ENCODE assay signal across 20 cellular contexts in genomic region chr10:90602815-90603600, GRCh38.
DNase-seq lines count a peak whose midpoint lies in the region; ATAC-seq, FAIRE-seq and TF ChIP-seq lines count a peak whose summit lies in the region.
"Had no signal": no experiment of that assay in that cellular context is flagged by ENCODE, and none has a peak within 500 bp of the region (broad histone marks: within the 10 kb centered on the region; RNA-seq: fewer than 3 reads in every experiment).

No MANE protein-coding gene starts in this region.

- H3K4me3 Mint-ChIP-seq in endodermal cell = no peak overlapping the region
- H3K4me3 Mint-ChIP-seq: CD8-positive, alpha-beta T cell; mesothelial cell of epicardium had no signal

- TF ChIP-seq POLR2A in HepG2 (IDR thresholded peaks at IDR 0.05; ENCODE audit: insufficient read depth in 1 of 2, low read depth in 2 of 2, low read length in 2 of 2) = no peak

- no peaks in the 10 kb centered on the region for H3K4me1 ChIP-seq in endodermal cell (ENCODE audit: control insufficient read depth, insufficient read depth, low read length)
- no peaks in the 10 kb centered on the region for H3K4me1 ChIP-seq in mesendoderm (ENCODE audit: control insufficient read depth, low read depth, low read length)
- no peaks in the 10 kb centered on the region for H3K4me1 ChIP-seq in HepG2 (ENCODE audit: insufficient read depth, low read length)
- H3K4me1 ChIP-seq: right lobe of liver had no signal

- H3K9me3 ChIP-seq in endodermal cell (ENCODE audit: control insufficient read depth, low read length) = peaks cover 19% of the 10 kb centered on the region
- no peaks in the 10 kb centered on the region for H3K9me3 ChIP-seq in HepG2 (ENCODE audit: low read length)
- H3K9me3 ChIP-seq: neutrophil, right lobe of liver had no signal

- H4K20me1 ChIP-seq in HepG2 (ENCODE audit: insufficient read depth, low read length) = no peaks in the 10 kb centered on the region

- CTCF ChIA-PET in HepG2 (lab: Yijun Ruan, JAX; ENCODE audit: low intra/inter-chr PET ratio, low total read pairs) = no interaction called here

- H3K9ac ChIP-seq in endodermal cell (ENCODE audit: extremely low read depth, low read length, poor library complexity, severe bottlenecking) = no peak overlapping the region
- no peak overlapping the region for H3K9ac ChIP-seq in mesendoderm (ENCODE audit: low read length)
- no peak overlapping the region for H3K9ac ChIP-seq in HepG2 (ENCODE audit: insufficient read depth, low read depth, low read length)

- H3K4me1 Mint-ChIP-seq in endodermal cell = peaks cover 3% of the 10 kb centered on the region
- H3K4me1 Mint-ChIP-seq: mesothelial cell of epicardium had no signal

- no peak overlapping the region for H4K8ac ChIP-seq in mesendoderm (ENCODE audit: low read depth, low read length)

- TF ChIP-seq RAD21 in HepG2 (CRISPR knock-in tag; IDR thresholded peaks at IDR 0.05) = no peak

- peak overlapping the region; percentile 50 for H3K4me3 ChIP-seq in endodermal cell (ENCODE audit: low read length)
- no peak overlapping the region for H3K4me3 ChIP-seq in mesendoderm (ENCODE audit: low read length)
- no peak overlapping the region for H3K4me3 ChIP-seq in HepG2 (replicated peaks in 1 of 3; ENCODE audit: insufficient read depth in 1 of 3, low read depth in 2 of 3, low read length in 3 of 3)
- H3K4me3 ChIP-seq: coronary artery, hepatocyte, right lobe of liver had no signal

- WGBS in endodermal cell (ENCODE audit: insufficient coverage in 1 of 2, insufficient read length in 1 of 2), 2 experiments = 94 to 96% methylated on average over 2 of the region's 2 CpGs
- WGBS in mesendoderm (ENCODE audit: extremely low coverage, insufficient coverage, low lambda C conversion rate) = no CpG with 5 or more reads among the region's 2 CpGs
- 0% methylated on average over 2 of the region's 2 CpGs for WGBS in HepG2 (ENCODE audit: low lambda C conversion rate)

- H2BK120ac ChIP-seq in mesendoderm (ENCODE audit: low read depth, low read length) = no peak overlapping the region

- H3K27me3 Mint-ChIP-seq in endodermal cell (ENCODE audit: insufficient read depth) = no peaks in the 10 kb centered on the region

- no peak overlapping the region for H3K18ac ChIP-seq in mesendoderm (ENCODE audit: low read length)

- H3K27me3 ChIP-seq in endodermal cell (ENCODE audit: control insufficient read depth, insufficient read depth, low read length, poor library complexity, severe bottlenecking) (no peaks in the 10 kb centered on the region), mesendoderm (ENCODE audit: insufficient read depth, low read length, poor library complexity) (no peaks in the 10 kb centered on the region), HepG2 (ENCODE audit: control insufficient read depth in 1 of 2, insufficient read depth in 2 of 2, low read length in 2 of 2) (no peaks in the 10 kb centered on the region; a peak in 1 of 5 replicates)
- H3K27me3 ChIP-seq: hepatocyte, neutrophil, right lobe of liver had no signal

- H4K5ac ChIP-seq in mesendoderm (ENCODE audit: low read length) = no peak overlapping the region

- H3K27ac ChIP-seq in endodermal cell (ENCODE audit: low read depth, low read length) = no peak overlapping the region
- no peak overlapping the region for H3K27ac ChIP-seq in mesendoderm (ENCODE audit: low read depth, low read length)
- H3K27ac ChIP-seq in HepG2 (ENCODE audit: extremely low read length, insufficient read depth, low read length) = no peak overlapping the region
- H3K27ac ChIP-seq: coronary artery, hepatocyte, neutrophil, right lobe of liver had no signal

- no peak overlapping the region for H2AFZ ChIP-seq in HepG2 (ENCODE audit: low read length)
- H2AFZ ChIP-seq: hepatocyte had no signal

- no TSS peak for BruUV-seq in HepG2 (replicated peaks; lab: Mats Ljungman, UMichigan)

- in situ Hi-C loops in HepG2 (cut with HindIII; ENCODE audit: extremely low pct_ligation_motif_present, low pct_unique_long_range_greater_than_20kb) = no loop called here

- H3K36me3 ChIP-seq in endodermal cell (ENCODE audit: control insufficient read depth, insufficient read depth, low read length) = no peaks in the 10 kb centered on the region
- H3K36me3 ChIP-seq in mesendoderm (ENCODE audit: control insufficient read depth, insufficient read depth, low read length) = no peaks in the 10 kb centered on the region
- no peaks in the 10 kb centered on the region for H3K36me3 ChIP-seq in HepG2 (replicated peaks in 1 of 2; ENCODE audit: control insufficient read depth in 1 of 2, insufficient read depth in 2 of 2, low read length in 2 of 2)
- H3K36me3 ChIP-seq: neutrophil, right lobe of liver had no signal

- no peaks in the 10 kb centered on the region for H3K36me3 Mint-ChIP-seq in endodermal cell (ENCODE audit: low read depth)
- H3K36me3 Mint-ChIP-seq: CD8-positive, alpha-beta T cell; mesothelial cell of epicardium had no signal

- H2BK5ac ChIP-seq in mesendoderm (ENCODE audit: low read length) = no peak overlapping the region

- H3K56ac ChIP-seq in mesendoderm (ENCODE audit: low read length) = no peak overlapping the region

- FAIRE-seq in RCC 7860 (lab: Jason Lieb, UNC) (peak; percentile 91), HepG2 (lab: Jason Lieb, UNC) (no peak)
- FAIRE-seq: endothelial cell of umbilical vein, kidney had no signal

- ATAC-seq in HG02798 (IDR thresholded peaks at IDR 0.05; ENCODE audit: poor library complexity, unreplicated experiment) (no peak), HG02885 (IDR thresholded peaks at IDR 0.05; ENCODE audit: poor library complexity, unreplicated experiment) (no peak), HepG2 (no peak)
- ATAC-seq: CD8-positive, alpha-beta T cell; HCT116; right lobe of liver had no signal

- H3K79me2 ChIP-seq in mesendoderm (ENCODE audit: control insufficient read depth, insufficient read depth, low read length) (no peaks in the 10 kb centered on the region), HepG2 (ENCODE audit: insufficient read depth, low read length) (no peaks in the 10 kb centered on the region)
- H3K79me2 ChIP-seq: hepatocyte had no signal

- H3K4me2 ChIP-seq in mesendoderm (ENCODE audit: low read length) (no peak overlapping the region), HepG2 (ENCODE audit: low read depth, low read length) (no peak overlapping the region)
- H3K4me2 ChIP-seq: hepatocyte had no signal

- DNase-seq in Daoy (ENCODE audit: low read depth) = peak; percentile 18
- peak; percentile 95 for DNase-seq in RCC 7860 (ENCODE audit: low spot score)
- DNase-seq in endodermal cell = no peak
- DNase-seq in mesendoderm = peak; percentile 25
- no peak for DNase-seq in activated CD8-positive, alpha-beta memory T cell treated with anti-CD3 and anti-CD28 coated beads for 24 hours
- DNase-seq in HepG2 (ENCODE audit: low spot score) = no peak
- DNase-seq: amniotic stem cell; CD8-positive, alpha-beta T cell; kidney; right lobe of liver; SIG-M5; stimulated activated CD4-positive, alpha-beta T cell treated with anti-CD3 and anti-CD28 coated beads, Interleukin-2, amount 100 ng/mL, for 48 hours had no signal

- H3K27ac Mint-ChIP-seq in endodermal cell = no peak overlapping the region
- H3K27ac Mint-ChIP-seq: CD8-positive, alpha-beta T cell; mesothelial cell of epicardium had no signal

- H3K4ac ChIP-seq in mesendoderm (ENCODE audit: low read depth, low read length) = no peak overlapping the region

- TF ChIP-seq EP300 in HepG2 (IDR thresholded peaks at IDR 0.05; ENCODE audit: low read depth in 2 of 2, low read length in 2 of 2) = no peak
- TF ChIP-seq EP300 in HepG2 (CRISPR knock-in tag; IDR thresholded peaks at IDR 0.05; ENCODE audit: borderline replicate concordance) = no peak

- no peak overlapping the region for H2AK5ac ChIP-seq in mesendoderm (ENCODE audit: low read length)

- no peaks in the 10 kb centered on the region for H3K79me1 ChIP-seq in mesendoderm (ENCODE audit: low read length)

- TF ChIP-seq CTCF in endodermal cell (conservative IDR thresholded peaks at IDR 0.05) (no peak), HepG2 (CRISPR knock-in tag; IDR thresholded peaks at IDR 0.05) (no peak)

- H3K23ac ChIP-seq in mesendoderm (ENCODE audit: low read length) = no peak overlapping the region

- intact Hi-C loops in HepG2 (cut with micrococcal nuclease; ENCODE audit: unreplicated experiment) = no loop called here

- POLR2A ChIA-PET in HepG2 (lab: Yijun Ruan, JAX) = no interaction called here

- H2BK15ac ChIP-seq in mesendoderm (replicated peaks; ENCODE audit: low read depth) = no peak overlapping the region

- peaks cover 18% of the 10 kb centered on the region for H3K9me3 Mint-ChIP-seq in endodermal cell

TF ChIP-seq in HepG2, 621 proteins besides CTCF, POLR2A, EP300 and RAD21:
- no peak for TF ChIP-seq ATRX (CRISPR knock-in tag; IDR thresholded peaks at IDR 0.05; ENCODE audit: borderline replicate concordance)
TF ChIP-seq in HepG2: peak in this region for 0.

Comparison
In these comparisons a context has a peak if more than half of its experiments do, and no peak if none do; other contexts are left out.
1. DNase-seq: peak in Daoy (single experiment), RCC 7860 (single experiment) and mesendoderm (single experiment); none in endodermal cell (single experiment), activated CD8-positive, alpha-beta memory T cell treated with anti-CD3 and anti-CD28 coated beads for 24 hours (single experiment) and HepG2 (single experiment).